Comparison of ENCODE assay signal across 19 cellular contexts in genomic region chr7:22709857-22710256, GRCh38. TPM values are rescaled to one million over a fixed set of nuclear protein-coding genes. Genes with fewer than 3 reads are reported as not detected.
DNase-seq lines count a peak whose midpoint lies in the region; ATAC-seq and TF ChIP-seq lines count a peak whose summit lies in the region.
"Had no signal": no experiment of that assay in that cellular context is flagged by ENCODE, and none has a peak within 500 bp of the region (broad histone marks: within the 10 kb centered on the region; RNA-seq: fewer than 3 reads in every experiment).

No MANE protein-coding gene starts in this region.

- intact Hi-C loops in right lobe of liver (cut with DNase I), result no loop called here

- H3K4me1 ChIP-seq in Karpas-422 (ENCODE audit: low read length) (peaks cover 14% of the 10 kb centered on the region), endodermal cell (ENCODE audit: control insufficient read depth, insufficient read depth, low read length) (peaks cover 3% of the 10 kb centered on the region), neural progenitor cell (peaks cover 12% of the 10 kb centered on the region), osteoblast (ENCODE audit: insufficient read depth, low read length) (no peaks in the 10 kb centered on the region), right lobe of liver (no peaks in the 10 kb centered on the region)
- H3K4me1 ChIP-seq: HAP-1, SJSA1 had no signal

- H3K27me3 Mint-ChIP-seq in endodermal cell (ENCODE audit: insufficient read depth) (no peaks in the 10 kb centered on the region), neural progenitor cell (ENCODE audit: insufficient read depth, low read depth) (no peaks in the 10 kb centered on the region)

- H3K27me3 ChIP-seq in Karpas-422 (ENCODE audit: low read length) (no peaks in the 10 kb centered on the region), endodermal cell (ENCODE audit: control insufficient read depth, insufficient read depth, low read length, poor library complexity, severe bottlenecking) (no peaks in the 10 kb centered on the region), neural progenitor cell (no peaks in the 10 kb centered on the region), osteoblast (ENCODE audit: insufficient read depth, low read length) (no peaks in the 10 kb centered on the region), right lobe of liver (no peaks in the 10 kb centered on the region)
- H3K27me3 ChIP-seq: SJSA1 had no signal

- no peak for TF ChIP-seq POLR2A in right lobe of liver (IDR thresholded peaks at IDR 0.05)

- peaks cover 2% of the 10 kb centered on the region for H3K36me3 Mint-ChIP-seq in endodermal cell (ENCODE audit: low read depth)
- H3K36me3 Mint-ChIP-seq in neural progenitor cell, result no peaks in the 10 kb centered on the region

- H3K9me2 ChIP-seq in Karpas-422 (replicated peaks; ENCODE audit: insufficient read depth, low read length), result no peaks in the 10 kb centered on the region

- H3K9me3 Mint-ChIP-seq in endodermal cell, result peaks cover 1% of the 10 kb centered on the region
- H3K9me3 Mint-ChIP-seq in neural progenitor cell, result no peaks in the 10 kb centered on the region

- H3K79me2 ChIP-seq in Karpas-422 (ENCODE audit: low read length) (no peaks in the 10 kb centered on the region), neural progenitor cell (ENCODE audit: low read depth) (no peaks in the 10 kb centered on the region), osteoblast (ENCODE audit: insufficient read depth, low read length) (no peaks in the 10 kb centered on the region)

- H3K9me3 ChIP-seq in Karpas-422 (ENCODE audit: low read length) (no peaks in the 10 kb centered on the region), endodermal cell (ENCODE audit: control insufficient read depth, low read length) (no peaks in the 10 kb centered on the region), neural progenitor cell (ENCODE audit: low read depth) (no peaks in the 10 kb centered on the region), osteoblast (ENCODE audit: low read depth, low read length) (no peaks in the 10 kb centered on the region), right lobe of liver (no peaks in the 10 kb centered on the region)
- H3K9me3 ChIP-seq: HAP-1, SJSA1 had no signal

- H3K4me3 Mint-ChIP-seq in endodermal cell (no peak overlapping the region), neural progenitor cell (no peak overlapping the region)

- no peak overlapping the region for H3K27ac Mint-ChIP-seq in endodermal cell
- no peak overlapping the region for H3K27ac Mint-ChIP-seq in neural progenitor cell

- H4K20me1 ChIP-seq in Karpas-422 (ENCODE audit: insufficient read depth, low read depth, low read length) (no peaks in the 10 kb centered on the region; the same call in 1 of the 2 replicates), neural progenitor cell (ENCODE audit: low read depth) (no peaks in the 10 kb centered on the region), osteoblast (ENCODE audit: insufficient read depth, low read length) (no peaks in the 10 kb centered on the region)

- TF ChIP-seq CTCF in endodermal cell (conservative IDR thresholded peaks at IDR 0.05), result no peak
- TF ChIP-seq CTCF in neural progenitor cell (IDR thresholded peaks at IDR 0.05), result no peak
- TF ChIP-seq CTCF in osteoblast (IDR thresholded peaks at IDR 0.05; ENCODE audit: extremely low read depth, low read depth, low read length), result no peak
- no peak for TF ChIP-seq CTCF in right lobe of liver (IDR thresholded peaks at IDR 0.05)

- H2AFZ ChIP-seq in Karpas-422 (ENCODE audit: low read length) (no peak overlapping the region), neural progenitor cell (replicated peaks) (no peak overlapping the region), osteoblast (ENCODE audit: low read length) (no peak overlapping the region)

- peak overlapping the region; percentile 49 for H3K4me2 ChIP-seq in Karpas-422 (ENCODE audit: low read depth, low read length, poor library complexity, severe bottlenecking)
- peak overlapping the region; percentile 49 for H3K4me2 ChIP-seq in neural progenitor cell
- H3K4me2 ChIP-seq in osteoblast (ENCODE audit: insufficient read depth, low read length), result no peak overlapping the region

- H3K4me1 Mint-ChIP-seq in endodermal cell (peaks cover 29% of the 10 kb centered on the region), neural progenitor cell (peaks cover 7% of the 10 kb centered on the region)

- H3F3A ChIP-seq in neural progenitor cell (ENCODE audit: low read depth), result peaks cover 5% of the 10 kb centered on the region

- ATAC-seq in GM18861 (IDR thresholded peaks at IDR 0.05; ENCODE audit: unreplicated experiment) (peak; percentile 69), right lobe of liver (no peak)

- no peaks in the 10 kb centered on the region for H3K36me3 ChIP-seq in Karpas-422 (ENCODE audit: insufficient read depth, low read length)
- H3K36me3 ChIP-seq in endodermal cell (ENCODE audit: control insufficient read depth, insufficient read depth, low read length), result peaks cover 4% of the 10 kb centered on the region
- H3K36me3 ChIP-seq in neural progenitor cell, result no peaks in the 10 kb centered on the region
- H3K36me3 ChIP-seq in osteoblast (ENCODE audit: insufficient read depth, low read length), result no peaks in the 10 kb centered on the region
- no peaks in the 10 kb centered on the region for H3K36me3 ChIP-seq in right lobe of liver
- H3K36me3 ChIP-seq: HAP-1, SJSA1 had no signal

- 85 to 100% methylated on average over 1 to 4 of the region's 4 CpGs for WGBS in endodermal cell (ENCODE audit: insufficient coverage in 1 of 2, insufficient read length in 1 of 2), 2 experiments
- WGBS in right lobe of liver (ENCODE audit: insufficient coverage, low coverage, low lambda C conversion rate, missing lambda C conversion rate), result 78% methylated on average over 4 of the region's 4 CpGs

- DNase-seq in Karpas-422 (peak; percentile 71), endodermal cell (no peak), neural progenitor cell (ENCODE audit: low spot score) (no peak), osteoblast (ENCODE audit: insufficient read length, low spot score, missing footprints) (no peak), midbrain (lab: John Stamatoyannopoulos, UW) (no peak), right lobe of liver (no peak)
- no peak for DNase-seq in NK-92 treated with Interleukin-12 subunit alpha and Interleukin-12 subunit beta, amount 100 ng/mL, for 24 hours (lab: John Stamatoyannopoulos, UW)
- DNase-seq: Calu3, DMS79, GDM1, NCI-H187 treated with DMSO at 0.1 percent for 48 hours, NCI-H2171 treated with DMSO at 0.1 percent for 48 hours, SW 1271 had no signal

- H3K9ac ChIP-seq in Karpas-422 (ENCODE audit: low read length), result no peak overlapping the region
- H3K9ac ChIP-seq in endodermal cell (ENCODE audit: extremely low read depth, low read length, poor library complexity, severe bottlenecking), result peak overlapping the region; percentile 71
- H3K9ac ChIP-seq in neural progenitor cell, result no peak overlapping the region

- peak overlapping the region; percentile 40; the same call in 1 of the 2 replicates for H3K4me3 ChIP-seq in Karpas-422 (ENCODE audit: low read length)
- peak overlapping the region; percentile 29 for H3K4me3 ChIP-seq in endodermal cell (ENCODE audit: low read length)
- H3K4me3 ChIP-seq in neural progenitor cell, result no peak overlapping the region
- H3K4me3 ChIP-seq in osteoblast (ENCODE audit: insufficient read depth, low read length), result no peak overlapping the region
- no peak overlapping the region for H3K4me3 ChIP-seq in right lobe of liver
- H3K4me3 ChIP-seq: HAP-1, SJSA1 had no signal

- H3K27ac ChIP-seq in Karpas-422 (ENCODE audit: low read length), result no peak overlapping the region
- no peak overlapping the region for H3K27ac ChIP-seq in endodermal cell (ENCODE audit: low read depth, low read length)
- H3K27ac ChIP-seq in neural progenitor cell, result no peak overlapping the region
- no peak overlapping the region for H3K27ac ChIP-seq in osteoblast (ENCODE audit: low read depth, low read length)
- H3K27ac ChIP-seq in right lobe of liver, result no peak overlapping the region
- H3K27ac ChIP-seq: RWPE1, SJSA1 had no signal

RNA-seq across cellular contexts. Expression of gene IL6, which starts 17.1 kb away (rescaled TPM):
- 0.25 TPM in 1 of 2 replicates, not detected in the other for total RNA-seq in Karpas-422 (2014; rRNA removed; shearing (Covaris generic); ENCODE audit: low replicate concordance)
- total RNA-seq in endodermal cell, result under 1 TPM; 0.64 to 0.88 TPM
- polyA plus RNA-seq in endodermal cell (2013, experiment 1 of 2), result not detected
- polyA plus RNA-seq in endodermal cell (2013, experiment 2 of 2), result not detected
- total RNA-seq in neural progenitor cell (ENCODE audit: low replicate concordance), result not detected in 2 replicates
- 37.4 and 52.8 TPM in 2 replicates for total RNA-seq in osteoblast
- 1 to 10 TPM in 1 of 6 experiments, under 1 TPM in 1, not detected in 4; 0.80 to 1.9 TPM for total RNA-seq in right lobe of liver
- total RNA-seq: A673, HT-29 had no signal

Comparison
In these comparisons a context has a peak if more than half of its experiments do, and no peak if none do; other contexts are left out.
1. H3K4me3 ChIP-seq: peak in Karpas-422 (single experiment) and endodermal cell (single experiment); none in neural progenitor cell (single experiment), osteoblast (single experiment) and right lobe of liver (0 of 3).
2. RNA of gene IL6, which starts 17.1 kb away (total RNA-seq): 37.4 to 52.8 TPM in osteoblast; 0.64 to 0.88 TPM in endodermal cell, 0.80 to 1.9 TPM in right lobe of liver, 0.25 TPM in Karpas-422 and not detected in neural progenitor cell; every median in the first group is over 10 times any median in the second.